In genomic region chr12:1662761-1663439, GRCh38 we compare ENCODE assay signal across 8 cellular contexts.
DNase-seq lines count a peak whose midpoint lies in the region; ATAC-seq lines count a peak whose summit lies in the region.

No MANE protein-coding gene starts in this region.

- peaks cover 40% of the 10 kb centered on the region for H3K4me1 Mint-ChIP-seq in stimulated activated effector memory CD8-positive, alpha-beta T cell treated with anti-CD3 and anti-CD28 coated beads, Interleukin-12 subunit alpha, Interleukin-12 subunit beta, amount 100 ng/mL, for 72 hours

- DNase-seq in AML-193 (lab: John Stamatoyannopoulos, UW) (peak; percentile 35 to 47), NAMALWA (ENCODE audit: low spot score) (peak; percentile 65), amniotic epithelial cell (ENCODE audit: low read depth) (peak; percentile 30), T1000 (lab: John Stamatoyannopoulos, UW) (no peak), NCI-H1105 (lab: John Stamatoyannopoulos, UW) (no peak), hepatic stellate cell (ENCODE audit: low spot score) (no peak)
- DNase-seq in stimulated activated effector memory CD8-positive, alpha-beta T cell treated with anti-CD3 and anti-CD28 coated beads, Interleukin-12 subunit alpha, Interleukin-12 subunit beta, amount 100 ng/mL, for 72 hours (ENCODE audit: low spot score in 2 of 2): no peak

- ATAC-seq in stimulated activated effector memory CD8-positive, alpha-beta T cell treated with anti-CD3 and anti-CD28 coated beads, Interleukin-12 subunit alpha, Interleukin-12 subunit beta, amount 100 ng/mL, for 72 hours: no peak

- H3K4me3 ChIP-seq in iPS-18c (ENCODE audit: insufficient read depth, low read depth, low read length): peak overlapping the region; percentile 58

- H3K4me3 Mint-ChIP-seq in stimulated activated effector memory CD8-positive, alpha-beta T cell treated with anti-CD3 and anti-CD28 coated beads, Interleukin-12 subunit alpha, Interleukin-12 subunit beta, amount 100 ng/mL, for 72 hours: peak overlapping the region; percentile 64

- H3K9me3 Mint-ChIP-seq in stimulated activated effector memory CD8-positive, alpha-beta T cell treated with anti-CD3 and anti-CD28 coated beads, Interleukin-12 subunit alpha, Interleukin-12 subunit beta, amount 100 ng/mL, for 72 hours: no peaks in the 10 kb centered on the region

- peaks cover 23% of the 10 kb centered on the region for H3K36me3 Mint-ChIP-seq in stimulated activated effector memory CD8-positive, alpha-beta T cell treated with anti-CD3 and anti-CD28 coated beads, Interleukin-12 subunit alpha, Interleukin-12 subunit beta, amount 100 ng/mL, for 72 hours

- peak overlapping the region; percentile 76 for H3K27ac Mint-ChIP-seq in stimulated activated effector memory CD8-positive, alpha-beta T cell treated with anti-CD3 and anti-CD28 coated beads, Interleukin-12 subunit alpha, Interleukin-12 subunit beta, amount 100 ng/mL, for 72 hours

- H3K9me3 ChIP-seq in iPS-18c (ENCODE audit: control insufficient read depth, insufficient read depth, low read length): no peaks in the 10 kb centered on the region

Comparison
In these comparisons a context has a peak if more than half of its experiments do, and no peak if none do; other contexts are left out.
1. DNase-seq: peak in AML-193 (2 of 2), NAMALWA (single experiment) and amniotic epithelial cell (single experiment); none in stimulated activated effector memory CD8-positive, alpha-beta T cell treated with anti-CD3 and anti-CD28 coated beads, Interleukin-12 subunit alpha, Interleukin-12 subunit beta, amount 100 ng/mL, for 72 hours (0 of 2), T1000 (single experiment), NCI-H1105 (single experiment) and hepatic stellate cell (single experiment).